In genomic region chr9:4716163-4716562, GRCh38 we compare ENCODE assay signal across 18 cellular contexts. TPM values are rescaled to one million over a fixed set of nuclear protein-coding genes. Genes with fewer than 3 reads are reported as not detected.
DNase-seq lines count a peak whose midpoint lies in the region; ATAC-seq and TF ChIP-seq lines count a peak whose summit lies in the region.
"Had no signal": no experiment of that assay in that cellular context is flagged by ENCODE, and none has a peak within 500 bp of the region (broad histone marks: within the 10 kb centered on the region; RNA-seq: fewer than 3 reads in every experiment).

No MANE protein-coding gene starts in this region.

- no peak overlapping the region for H3K9ac ChIP-seq in MM.1S (ENCODE audit: low read length)
- no peak overlapping the region for H3K9ac ChIP-seq in endodermal cell (ENCODE audit: extremely low read depth, low read length, poor library complexity, severe bottlenecking)

- H3K27ac Mint-ChIP-seq in activated T-cell treated with anti-CD3 and anti-CD28 coated beads, Interleukin-2, amount 50 U/mL, for 24 hours: peak overlapping the region; percentile 65
- peak overlapping the region; percentile 37 for H3K27ac Mint-ChIP-seq in CD4-positive, alpha-beta T cell
- H3K27ac Mint-ChIP-seq in endodermal cell: peak overlapping the region; percentile 64
- H3K27ac Mint-ChIP-seq: HFFc6 had no signal

- no peak for TF ChIP-seq CTCF in CD4-positive, alpha-beta T cell (IDR thresholded peaks at IDR 0.05)
- TF ChIP-seq CTCF in MM.1S (IDR thresholded peaks at IDR 0.05; ENCODE audit: low read length) (no peak), endodermal cell (conservative IDR thresholded peaks at IDR 0.05) (no peak)

- H3K79me2 ChIP-seq in MM.1S (ENCODE audit: low read length): peaks cover 6% of the 10 kb centered on the region

- ATAC-seq in CD4-positive, alpha-beta T cell (ENCODE audit: poor library complexity): no peak
- no peak for ATAC-seq in GM19397 (IDR thresholded peaks at IDR 0.05; ENCODE audit: unreplicated experiment)
- ATAC-seq: GM12878 had no signal

- H3K36me3 ChIP-seq in MM.1S (replicated peaks; ENCODE audit: insufficient read depth, low read length) (peaks cover 10% of the 10 kb centered on the region), endodermal cell (ENCODE audit: control insufficient read depth, insufficient read depth, low read length) (peaks cover 88% of the 10 kb centered on the region)

- no peak for DNase-seq in activated T-cell treated with anti-CD3 and anti-CD28 coated beads, Interleukin-2, amount 50 U/mL, for 24 hours
- no peak for DNase-seq in activated T-cell treated with anti-CD3 and anti-CD28 coated beads, Interleukin-2, amount 50 U/mL, for 1 hour
- no peak for DNase-seq in CD4-positive, alpha-beta T cell
- DNase-seq in MM.1S: no peak
- DNase-seq in endodermal cell: no peak
- DNase-seq in retina: no peak
- DNase-seq: 8988T; C1 segment of cervical spinal cord; CD8-positive, alpha-beta memory T cell; DMS 273 treated with DMSO at 0.1 percent for 48 hours; DMS79; EL; GDM1; GOT3; HFFc6 had no signal

- H3K27me3 ChIP-seq in CD4-positive, alpha-beta T cell (ENCODE audit: control insufficient read depth, insufficient read depth, low read length): no peaks in the 10 kb centered on the region
- H3K27me3 ChIP-seq in MM.1S (replicated peaks; ENCODE audit: insufficient read depth, low read length): no peaks in the 10 kb centered on the region
- H3K27me3 ChIP-seq in endodermal cell (ENCODE audit: control insufficient read depth, insufficient read depth, low read length, poor library complexity, severe bottlenecking): no peaks in the 10 kb centered on the region

- peaks cover 8% of the 10 kb centered on the region for H3F3A ChIP-seq in MM.1S (ENCODE audit: insufficient read depth, low read length)

- no peaks in the 10 kb centered on the region for H3K9me3 ChIP-seq in CD4-positive, alpha-beta T cell (ENCODE audit: control insufficient read depth, low read length)
- H3K9me3 ChIP-seq in MM.1S (replicated peaks; ENCODE audit: insufficient read depth, low read length) (no peaks in the 10 kb centered on the region), endodermal cell (ENCODE audit: control insufficient read depth, low read length) (peaks cover 15% of the 10 kb centered on the region)
- H3K9me3 ChIP-seq: HAP-1 had no signal

- H3K9me2 ChIP-seq in MM.1S (replicated peaks; ENCODE audit: insufficient read depth, low read length): no peaks in the 10 kb centered on the region

- peak overlapping the region; percentile 16 for H3K27ac ChIP-seq in CD4-positive, alpha-beta T cell (ENCODE audit: low read depth, low read length)
- H3K27ac ChIP-seq in MM.1S (ENCODE audit: low read length) (no peak overlapping the region), endodermal cell (ENCODE audit: low read depth, low read length) (no peak overlapping the region)

- H3K4me1 ChIP-seq in MM.1S (ENCODE audit: low read length) (peaks cover 20% of the 10 kb centered on the region), endodermal cell (ENCODE audit: control insufficient read depth, insufficient read depth, low read length) (no peaks in the 10 kb centered on the region)
- H3K4me1 ChIP-seq: HAP-1 had no signal

- intact Hi-C loops in CD4-positive, alpha-beta T cell (cut with DNase I, micrococcal nuclease): no loop called here

- no peaks in the 10 kb centered on the region for H3K27me3 Mint-ChIP-seq in activated T-cell treated with anti-CD3 and anti-CD28 coated beads, Interleukin-2, amount 50 U/mL, for 24 hours
- no peaks in the 10 kb centered on the region for H3K27me3 Mint-ChIP-seq in CD4-positive, alpha-beta T cell
- H3K27me3 Mint-ChIP-seq in endodermal cell (ENCODE audit: insufficient read depth): no peaks in the 10 kb centered on the region
- H3K27me3 Mint-ChIP-seq: CD8-positive, alpha-beta memory T cell had no signal

- H3K9me3 Mint-ChIP-seq in activated T-cell treated with anti-CD3 and anti-CD28 coated beads, Interleukin-2, amount 50 U/mL, for 24 hours: peaks cover 6% of the 10 kb centered on the region
- H3K9me3 Mint-ChIP-seq in CD4-positive, alpha-beta T cell: no peaks in the 10 kb centered on the region
- peaks cover 5% of the 10 kb centered on the region for H3K9me3 Mint-ChIP-seq in endodermal cell
- H3K9me3 Mint-ChIP-seq: CD8-positive, alpha-beta memory T cell; HFFc6 had no signal

- H3K4me3 Mint-ChIP-seq in activated T-cell treated with anti-CD3 and anti-CD28 coated beads, Interleukin-2, amount 50 U/mL, for 24 hours: no peak overlapping the region
- H3K4me3 Mint-ChIP-seq in CD4-positive, alpha-beta T cell: no peak overlapping the region
- no peak overlapping the region for H3K4me3 Mint-ChIP-seq in endodermal cell
- H3K4me3 Mint-ChIP-seq: CD8-positive, alpha-beta memory T cell; HFFc6 had no signal

- no peaks in the 10 kb centered on the region for H4K20me1 ChIP-seq in MM.1S (ENCODE audit: insufficient read depth, low read length)

- POLR2A ChIA-PET in CD4-positive, alpha-beta T cell (lab: Charles Lee): interaction anchor here (1.6 kb wide), 1 partner anchor 25 kb away, joined by 7 read pairs; the partner anchor contains the start of gene AK3

- H3K36me3 Mint-ChIP-seq in activated T-cell treated with anti-CD3 and anti-CD28 coated beads, Interleukin-2, amount 50 U/mL, for 24 hours (ENCODE audit: low read depth): peaks cover 86% of the 10 kb centered on the region
- H3K36me3 Mint-ChIP-seq in CD4-positive, alpha-beta T cell (ENCODE audit: low read depth): peaks cover 74% of the 10 kb centered on the region
- peaks cover 75% of the 10 kb centered on the region for H3K36me3 Mint-ChIP-seq in endodermal cell (ENCODE audit: low read depth)

- no peak overlapping the region for H2AFZ ChIP-seq in MM.1S (ENCODE audit: low read length)

- WGBS in endodermal cell (ENCODE audit: insufficient coverage in 1 of 2, insufficient read length in 1 of 2), 2 experiments: 100% methylated on average over 1 of the region's 1 CpG; no CpG with 5 or more reads in 1 of the 2 experiments

- H3K4me3 ChIP-seq in MM.1S (ENCODE audit: low read length) (no peak overlapping the region), endodermal cell (ENCODE audit: low read length) (no peak overlapping the region)
- H3K4me3 ChIP-seq: GM12878, HAP-1 had no signal

- peak overlapping the region; percentile 48; the same call in 1 of the 2 replicates for H3K4me2 ChIP-seq in MM.1S (ENCODE audit: low read depth, low read length)

- CTCF ChIA-PET in CD4-positive, alpha-beta T cell (lab: Charles Lee): interaction anchor here (1.1 kb wide), 1 partner anchor 14 kb away, joined by 3 read pairs; no protein-coding TSS in a partner anchor

- peaks cover 1% of the 10 kb centered on the region for H3K4me1 Mint-ChIP-seq in activated T-cell treated with anti-CD3 and anti-CD28 coated beads, Interleukin-2, amount 50 U/mL, for 24 hours (ENCODE audit: low read depth)
- H3K4me1 Mint-ChIP-seq in CD4-positive, alpha-beta T cell (ENCODE audit: low read depth): no peaks in the 10 kb centered on the region
- H3K4me1 Mint-ChIP-seq in endodermal cell: peaks cover 4% of the 10 kb centered on the region
- H3K4me1 Mint-ChIP-seq: CD8-positive, alpha-beta memory T cell had no signal

RNA-seq across cellular contexts. Expression of gene AK3, which starts 24.8 kb away (rescaled TPM):
- 10 to 100 TPM; 19.9 to 20.9 TPM for total RNA-seq in CD4-positive, alpha-beta T cell
- 10 to 100 TPM; 51.5 to 59.8 TPM for total RNA-seq in endodermal cell
- 65.6 TPM for polyA plus RNA-seq in endodermal cell (2013, experiment 1 of 2)
- polyA plus RNA-seq in endodermal cell (2013, experiment 2 of 2): 59.0 TPM

RNA-seq across cellular contexts. Expression of gene CDC37L1, which starts 36.8 kb away (rescaled TPM):
- 10 to 100 TPM; 49.1 to 53.4 TPM for total RNA-seq in CD4-positive, alpha-beta T cell
- 10 to 100 TPM; 18.4 to 22.2 TPM for total RNA-seq in endodermal cell
- 10.1 TPM for polyA plus RNA-seq in endodermal cell (2013, experiment 1 of 2)
- polyA plus RNA-seq in endodermal cell (2013, experiment 2 of 2): 10.5 TPM

RNA-seq across cellular contexts. Expression of gene SPATA6L, which starts 49.9 kb away (rescaled TPM):
- 10 to 100 TPM in 1 of 2 experiments, 1 to 10 TPM in 1; 9.4 to 10.8 TPM for total RNA-seq in CD4-positive, alpha-beta T cell
- total RNA-seq in endodermal cell: 1 to 10 TPM; 1.2 to 2.0 TPM
- polyA plus RNA-seq in endodermal cell (2013, experiment 1 of 2): 0.89 TPM
- 0.95 TPM for polyA plus RNA-seq in endodermal cell (2013, experiment 2 of 2)

RNA-seq across cellular contexts. Expression of gene PLPP6, which starts 54.1 kb away (rescaled TPM):
- total RNA-seq in CD4-positive, alpha-beta T cell: 10 to 100 TPM in 1 of 2 experiments, 1 to 10 TPM in 1; 8.9 to 10.5 TPM
- 10 to 100 TPM; 13.1 to 19.6 TPM for total RNA-seq in endodermal cell
- 13.0 TPM for polyA plus RNA-seq in endodermal cell (2013, experiment 1 of 2)
- polyA plus RNA-seq in endodermal cell (2013, experiment 2 of 2): 10.3 TPM
